Comparison of ENCODE assay signal across 8 cellular contexts in genomic region chr15:88912500-88912921, GRCh38. TPM values are rescaled to one million over a fixed set of nuclear protein-coding genes. Genes with fewer than 3 reads are reported as not detected.
DNase-seq lines count a peak whose midpoint lies in the region; ATAC-seq, FAIRE-seq and TF ChIP-seq lines count a peak whose summit lies in the region.

No MANE protein-coding gene starts in this region.

- no peak for TF ChIP-seq POLR2A in endothelial cell of umbilical vein (IDR thresholded peaks at IDR 0.05; ENCODE audit: low read depth, low read length)

- H3K27me3 Mint-ChIP-seq in CD4-positive, alpha-beta T cell, result no peaks in the 10 kb centered on the region

- intact Hi-C loops in CD4-positive, alpha-beta T cell (cut with DNase I, micrococcal nuclease), result loop anchor here in 1 of 2 experiments (5.0 kb wide), 1 partner anchor 290 kb away; the partner anchor contains the start of gene AEN
- intact Hi-C loops in endothelial cell of umbilical vein (cut with micrococcal nuclease), result loop anchor here (1.0 kb wide), 2 partner anchors 8 to 15 kb away; no protein-coding TSS in a partner anchor

- H3K27me3 ChIP-seq in CD4-positive, alpha-beta T cell (ENCODE audit: control insufficient read depth, insufficient read depth, low read length), result no peaks in the 10 kb centered on the region
- H3K27me3 ChIP-seq in NT2/D1 (ENCODE audit: insufficient read depth, insufficient read length), result no peaks in the 10 kb centered on the region
- H3K27me3 ChIP-seq in endothelial cell of umbilical vein (ENCODE audit: control insufficient read depth in 2 of 2, insufficient read depth in 2 of 2, low read length in 2 of 2), result no peaks in the 10 kb centered on the region

- CTCF ChIA-PET in CD4-positive, alpha-beta T cell (lab: Charles Lee), result interaction anchor here (5.3 kb wide), 1 partner anchor 8 kb away, joined by 25 read pairs; no protein-coding TSS in a partner anchor
- CTCF ChIA-PET in endothelial cell of umbilical vein (lab: Charles Lee), result interaction anchor here (1.2 to 1.6 kb wide), 3 partner anchors 34 to 293 kb away, joined by 3 to 5 read pairs (median 5); no protein-coding TSS in a partner anchor

- dilution Hi-C loops in endothelial cell of umbilical vein (cut with MboI; ENCODE audit: extremely low pct_ligation_motif_present, low sequenced_read_pairs), result no loop called here

- BruUV-seq in endothelial cell of umbilical vein (replicated peaks; lab: Mats Ljungman, UMichigan), result no TSS peak

- H3K4me3 Mint-ChIP-seq in CD4-positive, alpha-beta T cell, result peak overlapping the region; percentile 94

- H3K36me3 ChIP-seq in NT2/D1 (ENCODE audit: insufficient read depth, insufficient read length, low read length), result peaks cover 36% of the 10 kb centered on the region
- no peaks in the 10 kb centered on the region for H3K36me3 ChIP-seq in endothelial cell of umbilical vein (ENCODE audit: control insufficient read depth in 2 of 2, extremely low read depth in 1 of 2, insufficient read depth in 2 of 2, low read length in 2 of 2)

- H3K27ac ChIP-seq in CD4-positive, alpha-beta T cell (ENCODE audit: low read depth, low read length), result no peak overlapping the region
- peak overlapping the region; percentile 28 for H3K27ac ChIP-seq in endothelial cell of umbilical vein (ENCODE audit: insufficient read depth, low read depth, low read length)

- no peaks in the 10 kb centered on the region for H3K79me2 ChIP-seq in endothelial cell of umbilical vein (ENCODE audit: control insufficient read depth, insufficient read depth, low read length)

- H3K4me1 ChIP-seq in NT2/D1 (ENCODE audit: insufficient read depth, insufficient read length), result peaks cover 13% of the 10 kb centered on the region
- peaks cover 12% of the 10 kb centered on the region for H3K4me1 ChIP-seq in endothelial cell of umbilical vein (ENCODE audit: control insufficient read depth, extremely low read depth, insufficient read depth, low read length)

- peak overlapping the region; percentile 87 for H3K27ac Mint-ChIP-seq in CD4-positive, alpha-beta T cell

- no peak for DNase-seq in CD4-positive, alpha-beta T cell
- DNase-seq in NT2/D1 (ENCODE audit: low read depth, low spot score) (no peak), endothelial cell of umbilical vein (ENCODE audit: low read depth, low spot score) (no peak), myocyte (ENCODE audit: low read depth) (peak; percentile 60), activated gamma-delta T cell (lab: John Stamatoyannopoulos, UW) (no peak)

- no peaks in the 10 kb centered on the region for H3K9me3 Mint-ChIP-seq in CD4-positive, alpha-beta T cell

- H3K4me3 ChIP-seq in NT2/D1 (ENCODE audit: insufficient read length, low read depth), result peak overlapping the region; percentile 78
- H3K4me3 ChIP-seq in endothelial cell of umbilical vein (replicated peaks in 1 of 3; ENCODE audit: insufficient read depth in 1 of 3, low read depth in 1 of 3, low read length in 3 of 3), result peak overlapping the region; percentile 60 to 77 (median 74)

- peak overlapping the region; percentile 92 for H3K4me2 ChIP-seq in endothelial cell of umbilical vein (ENCODE audit: insufficient read depth, low read length)

- no peaks in the 10 kb centered on the region for H4K20me1 ChIP-seq in endothelial cell of umbilical vein (replicated peaks; ENCODE audit: control insufficient read depth, extremely low read depth, insufficient read depth, low read length)

- no peak for TF ChIP-seq CTCF in CD4-positive, alpha-beta T cell (IDR thresholded peaks at IDR 0.05)
- no peak for TF ChIP-seq CTCF in endothelial cell of umbilical vein (IDR thresholded peaks at IDR 0.05; ENCODE audit: extremely low read depth in 1 of 2, insufficient read depth in 1 of 2, low read depth in 1 of 2, low read length in 2 of 2)

- peak overlapping the region; percentile 90 for H2AFZ ChIP-seq in endothelial cell of umbilical vein (ENCODE audit: low read depth, low read length)

- POLR2A ChIA-PET in CD4-positive, alpha-beta T cell (lab: Charles Lee), result interaction anchor here (0.7 to 1.4 kb wide), 3 partner anchors 10 to 176 kb away, joined by 4 to 5 read pairs (median 5); partner anchors contain the start of gene ABHD2
- POLR2A ChIA-PET in endothelial cell of umbilical vein (lab: Charles Lee), result interaction anchor here (1.3 kb wide), 1 partner anchor 280 kb away, joined by 5 read pairs; no protein-coding TSS in a partner anchor

- H3K9ac ChIP-seq in NT2/D1 (ENCODE audit: insufficient read length, low read depth) (peak overlapping the region; percentile 87), endothelial cell of umbilical vein (replicated peaks; ENCODE audit: extremely low read depth, insufficient read depth, low read length) (peak overlapping the region; percentile 83)

- H3K4me1 Mint-ChIP-seq in CD4-positive, alpha-beta T cell (ENCODE audit: low read depth), result peaks cover 37% of the 10 kb centered on the region

- no peaks in the 10 kb centered on the region for H3K9me3 ChIP-seq in CD4-positive, alpha-beta T cell (ENCODE audit: control insufficient read depth, low read length)
- H3K9me3 ChIP-seq in NT2/D1 (ENCODE audit: insufficient read depth, low read length), result no peaks in the 10 kb centered on the region
- H3K9me3 ChIP-seq in endothelial cell of umbilical vein (replicated peaks; ENCODE audit: control insufficient read depth, insufficient read depth, low read length), result no peaks in the 10 kb centered on the region

- H3K9me1 ChIP-seq in endothelial cell of umbilical vein (replicated peaks; ENCODE audit: control insufficient read depth, extremely low read depth, insufficient read depth, low read length), result no peaks in the 10 kb centered on the region

- FAIRE-seq in endothelial cell of umbilical vein (lab: Jason Lieb, UNC), result peak; percentile 55

- no peak for ATAC-seq in CD4-positive, alpha-beta T cell (ENCODE audit: poor library complexity)
- ATAC-seq in HG02610 (IDR thresholded peaks at IDR 0.05; ENCODE audit: unreplicated experiment), result no peak
- ATAC-seq in HG02840 (IDR thresholded peaks at IDR 0.05; ENCODE audit: low FRiP score, unreplicated experiment), result no peak
- no peak for ATAC-seq in activated CD4-positive, CD25-positive, alpha-beta regulatory T cell treated with anti-CD3 and anti-CD28 coated beads, Interleukin-2, amount 50 U/mL, for 24 hours

- peaks cover 5% of the 10 kb centered on the region for H3K36me3 Mint-ChIP-seq in CD4-positive, alpha-beta T cell (ENCODE audit: low read depth)

TF ChIP-seq in endothelial cell of umbilical vein, 7 proteins besides CTCF, POLR2A, EP300 and RAD21:
- TF ChIP-seq MAX (IDR thresholded peaks at IDR 0.05; ENCODE audit: insufficient read depth, insufficient read length) (no peak), GATA2 (IDR thresholded peaks at IDR 0.05; ENCODE audit: insufficient read depth, insufficient read length, low read depth, low read length) (no peak), MYC (IDR thresholded peaks at IDR 0.05; ENCODE audit: low read depth, low read length) (no peak), EZH2 (IDR thresholded peaks at IDR 0.05; ENCODE audit: borderline replicate concordance, low read depth, low read length, severe bottlenecking) (no peak), FOS (IDR thresholded peaks at IDR 0.05; ENCODE audit: borderline replicate concordance, insufficient read depth, low read length) (no peak), POLR2AphosphoS5 (IDR thresholded peaks at IDR 0.05; ENCODE audit: insufficient read depth, low read depth, low read length) (no peak), JUN (IDR thresholded peaks at IDR 0.05; ENCODE audit: borderline replicate concordance, insufficient read depth, insufficient read length, low read depth) (no peak)

RNA-seq across cellular contexts. Expression of gene MFGE8, which starts 0.7 kb away (rescaled TPM):
- 10 to 100 TPM; 87.9 to 93.0 TPM for total RNA-seq in CD4-positive, alpha-beta T cell
- total RNA-seq in endothelial cell of umbilical vein (108 and 111 TPM in 2 replicates), myocyte (149 and 193 TPM in 2 replicates)
- 117 and 129 TPM in 2 replicates for polyA plus RNA-seq in endothelial cell of umbilical vein
- 90.0 and 97.8 TPM in 2 replicates for polyA plus RNA-seq in endothelial cell of umbilical vein (2011; cell fraction: cytosol; rRNA removed)
- polyA plus RNA-seq in endothelial cell of umbilical vein (2011; cell fraction: nucleus; rRNA removed), result 176 and 196 TPM in 2 replicates
- 58.1 and 67.5 TPM in 2 replicates for polyA plus RNA-seq in endothelial cell of umbilical vein (2012)
- 78.8 and 94.5 TPM in 2 replicates for polyA minus RNA-seq in endothelial cell of umbilical vein
- 0.51 TPM for polyA minus RNA-seq in endothelial cell of umbilical vein (2011; cell fraction: cytosol; rRNA and poly(A)+ RNA removed)
- polyA minus RNA-seq in endothelial cell of umbilical vein (2011; cell fraction: nucleus; rRNA and poly(A)+ RNA removed), result 59.0 and 66.4 TPM in 2 replicates
- 797 TPM for polyA plus RNA-seq in myocyte (2012)

RNA-seq across cellular contexts. Expression of gene HAPLN3, which starts 17.2 kb away (rescaled TPM):
- 10 to 100 TPM; 79.0 to 80.2 TPM for total RNA-seq in CD4-positive, alpha-beta T cell
- total RNA-seq in endothelial cell of umbilical vein (40.4 and 57.6 TPM in 2 replicates), myocyte (8.7 and 11.9 TPM in 2 replicates)
- 130 and 131 TPM in 2 replicates for polyA plus RNA-seq in endothelial cell of umbilical vein
- 68.2 and 106 TPM in 2 replicates for polyA plus RNA-seq in endothelial cell of umbilical vein (2011; cell fraction: cytosol; rRNA removed)
- 118 and 124 TPM in 2 replicates for polyA plus RNA-seq in endothelial cell of umbilical vein (2011; cell fraction: nucleus; rRNA removed)
- polyA plus RNA-seq in endothelial cell of umbilical vein (2012), result 35.7 and 73.2 TPM in 2 replicates
- polyA minus RNA-seq in endothelial cell of umbilical vein, result 43.4 and 47.1 TPM in 2 replicates
- polyA minus RNA-seq in endothelial cell of umbilical vein (2011; cell fraction: cytosol; rRNA and poly(A)+ RNA removed), result not detected
- 13.2 and 32.7 TPM in 2 replicates for polyA minus RNA-seq in endothelial cell of umbilical vein (2011; cell fraction: nucleus; rRNA and poly(A)+ RNA removed)
- polyA plus RNA-seq in myocyte (2012), result 17.5 TPM
